In the genomic region with DNA sequence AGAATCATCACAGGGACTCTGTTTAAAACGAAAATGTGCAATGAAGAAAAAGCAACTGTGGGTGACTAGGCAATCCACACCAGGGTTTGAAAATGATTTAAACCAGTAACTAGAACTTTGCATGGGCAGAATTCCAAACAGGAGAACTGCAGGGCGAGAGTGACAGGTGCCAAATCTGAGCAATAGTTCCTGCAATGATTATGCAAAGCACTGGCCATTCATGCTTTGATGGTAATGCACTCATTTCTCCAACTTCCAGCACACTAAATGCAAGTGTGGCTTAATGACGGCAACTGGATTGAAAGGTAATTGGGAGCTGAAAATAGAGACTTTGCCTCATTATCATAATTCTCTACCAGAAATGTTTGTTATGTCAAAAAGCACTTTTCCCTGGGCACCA, we compare ENCODE assay signal across 2 cellular contexts.
A peak's percentile ranks its signal among the peaks of the same experiment; 100 is the strongest.
TF ChIP-seq lines count a peak whose summit lies in the region.

No MANE protein-coding gene starts in this region.

TF ChIP-seq in neural cell, 6 proteins besides CTCF, POLR2A, EP300 and RAD21 (continued from another document):
- TF ChIP-seq, protein P1, sequence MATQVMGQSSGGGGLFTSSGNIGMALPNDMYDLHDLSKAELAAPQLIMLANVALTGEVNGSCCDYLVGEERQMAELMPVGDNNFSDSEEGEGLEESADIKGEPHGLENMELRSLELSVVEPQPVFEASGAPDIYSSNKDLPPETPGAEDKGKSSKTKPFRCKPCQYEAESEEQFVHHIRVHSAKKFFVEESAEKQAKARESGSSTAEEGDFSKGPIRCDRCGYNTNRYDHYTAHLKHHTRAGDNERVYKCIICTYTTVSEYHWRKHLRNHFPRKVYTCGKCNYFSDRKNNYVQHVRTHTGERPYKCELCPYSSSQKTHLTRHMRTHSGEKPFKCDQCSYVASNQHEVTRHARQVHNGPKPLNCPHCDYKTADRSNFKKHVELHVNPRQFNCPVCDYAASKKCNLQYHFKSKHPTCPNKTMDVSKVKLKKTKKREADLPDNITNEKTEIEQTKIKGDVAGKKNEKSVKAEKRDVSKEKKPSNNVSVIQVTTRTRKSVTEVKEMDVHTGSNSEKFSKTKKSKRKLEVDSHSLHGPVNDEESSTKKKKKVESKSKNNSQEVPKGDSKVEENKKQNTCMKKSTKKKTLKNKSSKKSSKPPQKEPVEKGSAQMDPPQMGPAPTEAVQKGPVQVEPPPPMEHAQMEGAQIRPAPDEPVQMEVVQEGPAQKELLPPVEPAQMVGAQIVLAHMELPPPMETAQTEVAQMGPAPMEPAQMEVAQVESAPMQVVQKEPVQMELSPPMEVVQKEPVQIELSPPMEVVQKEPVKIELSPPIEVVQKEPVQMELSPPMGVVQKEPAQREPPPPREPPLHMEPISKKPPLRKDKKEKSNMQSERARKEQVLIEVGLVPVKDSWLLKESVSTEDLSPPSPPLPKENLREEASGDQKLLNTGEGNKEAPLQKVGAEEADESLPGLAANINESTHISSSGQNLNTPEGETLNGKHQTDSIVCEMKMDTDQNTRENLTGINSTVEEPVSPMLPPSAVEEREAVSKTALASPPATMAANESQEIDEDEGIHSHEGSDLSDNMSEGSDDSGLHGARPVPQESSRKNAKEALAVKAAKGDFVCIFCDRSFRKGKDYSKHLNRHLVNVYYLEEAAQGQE (IDR thresholded peaks at IDR 0.05; ENCODE audit: borderline replicate concordance): peak; percentile 69

TF ChIP-seq in GM23338, 12 proteins besides CTCF, POLR2A, EP300 and RAD21 (continued from another document):
- TF ChIP-seq, protein P1 (IDR thresholded peaks at IDR 0.05; ENCODE audit: unreplicated experiment): no peak
- TF ChIP-seq, protein P2, sequence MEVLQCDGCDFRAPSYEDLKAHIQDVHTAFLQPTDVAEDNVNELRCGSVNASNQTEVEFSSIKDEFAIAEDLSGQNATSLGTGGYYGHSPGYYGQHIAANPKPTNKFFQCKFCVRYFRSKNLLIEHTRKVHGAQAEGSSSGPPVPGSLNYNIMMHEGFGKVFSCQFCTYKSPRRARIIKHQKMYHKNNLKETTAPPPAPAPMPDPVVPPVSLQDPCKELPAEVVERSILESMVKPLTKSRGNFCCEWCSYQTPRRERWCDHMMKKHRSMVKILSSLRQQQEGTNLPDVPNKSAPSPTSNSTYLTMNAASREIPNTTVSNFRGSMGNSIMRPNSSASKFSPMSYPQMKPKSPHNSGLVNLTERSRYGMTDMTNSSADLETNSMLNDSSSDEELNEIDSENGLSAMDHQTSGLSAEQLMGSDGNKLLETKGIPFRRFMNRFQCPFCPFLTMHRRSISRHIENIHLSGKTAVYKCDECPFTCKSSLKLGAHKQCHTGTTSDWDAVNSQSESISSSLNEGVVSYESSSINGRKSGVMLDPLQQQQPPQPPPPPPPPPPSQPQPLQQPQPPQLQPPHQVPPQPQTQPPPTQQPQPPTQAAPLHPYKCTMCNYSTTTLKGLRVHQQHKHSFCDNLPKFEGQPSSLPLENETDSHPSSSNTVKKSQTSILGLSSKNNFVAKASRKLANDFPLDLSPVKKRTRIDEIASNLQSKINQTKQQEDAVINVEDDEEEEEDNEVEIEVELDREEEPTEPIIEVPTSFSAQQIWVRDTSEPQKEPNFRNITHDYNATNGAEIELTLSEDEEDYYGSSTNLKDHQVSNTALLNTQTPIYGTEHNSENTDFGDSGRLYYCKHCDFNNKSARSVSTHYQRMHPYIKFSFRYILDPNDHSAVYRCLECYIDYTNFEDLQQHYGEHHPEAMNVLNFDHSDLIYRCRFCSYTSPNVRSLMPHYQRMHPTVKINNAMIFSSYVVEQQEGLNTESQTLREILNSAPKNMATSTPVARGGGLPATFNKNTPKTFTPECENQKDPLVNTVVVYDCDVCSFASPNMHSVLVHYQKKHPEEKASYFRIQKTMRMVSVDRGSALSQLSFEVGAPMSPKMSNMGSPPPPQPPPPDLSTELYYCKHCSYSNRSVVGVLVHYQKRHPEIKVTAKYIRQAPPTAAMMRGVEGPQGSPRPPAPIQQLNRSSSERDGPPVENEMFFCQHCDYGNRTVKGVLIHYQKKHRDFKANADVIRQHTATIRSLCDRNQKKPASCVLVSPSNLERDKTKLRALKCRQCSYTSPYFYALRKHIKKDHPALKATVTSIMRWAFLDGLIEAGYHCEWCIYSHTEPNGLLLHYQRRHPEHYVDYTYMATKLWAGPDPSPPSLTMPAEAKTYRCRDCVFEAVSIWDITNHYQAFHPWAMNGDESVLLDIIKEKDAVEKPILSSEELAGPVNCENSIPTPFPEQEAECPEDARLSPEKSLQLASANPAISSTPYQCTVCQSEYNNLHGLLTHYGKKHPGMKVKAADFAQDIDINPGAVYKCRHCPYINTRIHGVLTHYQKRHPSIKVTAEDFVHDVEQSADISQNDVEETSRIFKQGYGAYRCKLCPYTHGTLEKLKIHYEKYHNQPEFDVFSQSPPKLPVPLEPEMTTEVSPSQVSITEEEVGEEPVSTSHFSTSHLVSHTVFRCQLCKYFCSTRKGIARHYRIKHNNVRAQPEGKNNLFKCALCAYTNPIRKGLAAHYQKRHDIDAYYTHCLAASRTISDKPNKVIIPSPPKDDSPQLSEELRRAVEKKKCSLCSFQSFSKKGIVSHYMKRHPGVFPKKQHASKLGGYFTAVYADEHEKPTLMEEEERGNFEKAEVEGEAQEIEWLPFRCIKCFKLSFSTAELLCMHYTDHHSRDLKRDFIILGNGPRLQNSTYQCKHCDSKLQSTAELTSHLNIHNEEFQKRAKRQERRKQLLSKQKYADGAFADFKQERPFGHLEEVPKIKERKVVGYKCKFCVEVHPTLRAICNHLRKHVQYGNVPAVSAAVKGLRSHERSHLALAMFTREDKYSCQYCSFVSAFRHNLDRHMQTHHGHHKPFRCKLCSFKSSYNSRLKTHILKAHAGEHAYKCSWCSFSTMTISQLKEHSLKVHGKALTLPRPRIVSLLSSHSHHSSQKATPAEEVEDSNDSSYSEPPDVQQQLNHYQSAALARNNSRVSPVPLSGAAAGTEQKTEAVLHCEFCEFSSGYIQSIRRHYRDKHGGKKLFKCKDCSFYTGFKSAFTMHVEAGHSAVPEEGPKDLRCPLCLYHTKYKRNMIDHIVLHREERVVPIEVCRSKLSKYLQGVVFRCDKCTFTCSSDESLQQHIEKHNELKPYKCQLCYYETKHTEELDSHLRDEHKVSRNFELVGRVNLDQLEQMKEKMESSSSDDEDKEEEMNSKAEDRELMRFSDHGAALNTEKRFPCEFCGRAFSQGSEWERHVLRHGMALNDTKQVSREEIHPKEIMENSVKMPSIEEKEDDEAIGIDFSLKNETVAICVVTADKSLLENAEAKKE (CRISPR knock-in tag; IDR thresholded peaks at IDR 0.05): no peak
- TF ChIP-seq ZNF114 (CRISPR knock-in tag; IDR thresholded peaks at IDR 0.05) (no peak), POLR2AphosphoS5 (IDR thresholded peaks at IDR 0.05; ENCODE audit: low read depth) (no peak), JUNB (IDR thresholded peaks at IDR 0.05; ENCODE audit: unreplicated experiment) (no peak), EZH2 (IDR thresholded peaks at IDR 0.05; ENCODE audit: low read depth, unreplicated experiment) (no peak), STAT1 (IDR thresholded peaks at IDR 0.05; ENCODE audit: unreplicated experiment) (no peak), CREB1 (CRISPR knock-in tag; IDR thresholded peaks at IDR 0.05; ENCODE audit: low read depth) (no peak), NANOG (IDR thresholded peaks at IDR 0.05; ENCODE audit: borderline replicate concordance) (no peak)
- TF ChIP-seq, protein P3, sequence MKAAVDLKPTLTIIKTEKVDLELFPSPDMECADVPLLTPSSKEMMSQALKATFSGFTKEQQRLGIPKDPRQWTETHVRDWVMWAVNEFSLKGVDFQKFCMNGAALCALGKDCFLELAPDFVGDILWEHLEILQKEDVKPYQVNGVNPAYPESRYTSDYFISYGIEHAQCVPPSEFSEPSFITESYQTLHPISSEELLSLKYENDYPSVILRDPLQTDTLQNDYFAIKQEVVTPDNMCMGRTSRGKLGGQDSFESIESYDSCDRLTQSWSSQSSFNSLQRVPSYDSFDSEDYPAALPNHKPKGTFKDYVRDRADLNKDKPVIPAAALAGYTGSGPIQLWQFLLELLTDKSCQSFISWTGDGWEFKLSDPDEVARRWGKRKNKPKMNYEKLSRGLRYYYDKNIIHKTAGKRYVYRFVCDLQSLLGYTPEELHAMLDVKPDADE (IDR thresholded peaks at IDR 0.05): no peak
TF ChIP-seq in GM23338: peak in this region for 0.
